13 cellular contexts compared by ENCODE assay signal in the genomic region with DNA sequence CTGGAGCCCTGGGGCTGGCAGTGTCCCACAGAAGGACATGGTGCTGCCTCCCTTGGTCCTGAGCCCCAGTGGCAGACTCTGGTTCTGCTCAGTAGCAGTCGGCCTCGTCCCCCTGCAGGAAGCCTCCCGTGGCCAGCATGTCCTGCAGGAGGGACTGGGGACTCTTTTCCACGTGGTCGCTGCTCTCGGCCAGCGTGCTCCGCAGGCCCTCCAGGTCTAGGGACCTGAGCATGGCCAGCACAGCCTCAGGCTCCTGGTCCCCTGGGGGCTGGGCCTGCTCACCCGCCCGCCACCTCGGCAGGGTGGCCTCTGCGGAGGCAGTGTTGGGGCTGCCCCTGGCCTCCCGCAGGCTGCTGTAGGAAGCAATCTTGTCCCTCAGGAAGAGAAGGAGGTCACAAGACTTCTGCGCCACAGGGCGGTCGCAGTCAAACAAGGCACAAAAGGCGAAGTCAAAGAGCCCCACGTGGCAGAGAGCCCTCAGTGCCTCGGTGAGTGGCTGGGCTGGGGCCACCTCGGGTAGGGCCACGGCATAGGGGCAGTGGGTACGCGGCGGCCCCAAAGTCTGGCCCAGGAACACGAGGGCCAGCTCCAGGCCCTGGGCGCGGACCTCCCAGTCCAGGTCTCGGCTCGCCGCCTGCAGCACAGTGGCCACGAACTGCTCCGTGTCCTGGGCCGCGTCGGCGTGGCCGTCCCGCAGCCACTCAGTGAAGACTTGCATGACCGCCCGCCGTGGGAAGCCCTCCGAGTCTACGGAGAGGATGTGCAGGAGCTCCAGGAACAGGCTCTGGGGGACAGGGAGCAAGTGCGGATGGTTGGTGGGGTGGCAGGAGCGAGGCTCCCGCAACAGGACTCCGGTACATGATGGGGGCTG. TPM values are rescaled to one million over a fixed set of nuclear protein-coding genes. Genes with fewer than 3 reads are reported as not detected.
DNase-seq lines count a peak whose midpoint lies in the region; ATAC-seq, FAIRE-seq and TF ChIP-seq lines count a peak whose summit lies in the region.
"Had no signal": no experiment of that assay in that cellular context is flagged by ENCODE, and none has a peak within 500 bp of the region (broad histone marks: within the 10 kb centered on the region; RNA-seq: fewer than 3 reads in every experiment).

No MANE protein-coding gene starts in this region.

- H3K27ac ChIP-seq in HepG2 (ENCODE audit: extremely low read length, insufficient read depth, low read length) (no peak overlapping the region), upper lobe of left lung (no peak overlapping the region)

- peaks cover 10 to 15% of the 10 kb centered on the region in 2 experiments; a peak in 4 of 5 replicates for H3K36me3 ChIP-seq in HepG2 (replicated peaks in 1 of 2; ENCODE audit: control insufficient read depth in 1 of 2, insufficient read depth in 2 of 2, low read length in 2 of 2)
- H3K36me3 ChIP-seq in upper lobe of left lung = peaks cover 11 to 56% (median 51%) of the 10 kb centered on the region in 4 donors

- no peaks in the 10 kb centered on the region for H4K20me1 ChIP-seq in HepG2 (ENCODE audit: insufficient read depth, low read length)

- no TSS peak for BruUV-seq in HepG2 (replicated peaks; lab: Mats Ljungman, UMichigan)

- no peaks in the 10 kb centered on the region for H3K79me2 ChIP-seq in HepG2 (ENCODE audit: insufficient read depth, low read length)

- in situ Hi-C loops in HepG2 (cut with HindIII; ENCODE audit: extremely low pct_ligation_motif_present, low pct_unique_long_range_greater_than_20kb) = no loop called here

- TF ChIP-seq POLR2A in HepG2 (IDR thresholded peaks at IDR 0.05; ENCODE audit: insufficient read depth in 1 of 2, low read depth in 2 of 2, low read length in 2 of 2) (no peak), upper lobe of left lung (IDR thresholded peaks at IDR 0.05) (no peak)

- CTCF ChIA-PET in activated B cell treated with CpG ODN at 0.5 μM for 24 hours (lab: Charles Lee) = no interaction called here
- CTCF ChIA-PET in HepG2 (lab: Yijun Ruan, JAX; ENCODE audit: low intra/inter-chr PET ratio, low total read pairs) = no interaction called here

- POLR2A ChIA-PET in activated B cell treated with CpG ODN at 0.5 μM for 24 hours (lab: Charles Lee) (interaction anchor here (1.9 kb wide), 1 partner anchor 9 kb away, joined by 6 read pairs; no protein-coding TSS in a partner anchor), HepG2 (lab: Yijun Ruan, JAX) (no interaction called here)

- H3K36me3 Mint-ChIP-seq in activated naive CD4-positive, alpha-beta T cell treated with anti-CD3 and anti-CD28 coated beads, Interleukin-2, amount 50 U/mL, for 72 hours = no peaks in the 10 kb centered on the region
- peaks cover 27% of the 10 kb centered on the region for H3K36me3 Mint-ChIP-seq in activated B cell treated with CpG ODN at 0.5 μM for 24 hours (ENCODE audit: low read depth)
- H3K36me3 Mint-ChIP-seq in osteocyte (ENCODE audit: unreplicated experiment) = peaks cover 8% of the 10 kb centered on the region

- TF ChIP-seq CTCF in activated B cell treated with CpG ODN at 0.5 μM for 24 hours (IDR thresholded peaks at IDR 0.05) (no peak), HepG2 (CRISPR knock-in tag; IDR thresholded peaks at IDR 0.05) (no peak), upper lobe of left lung (IDR thresholded peaks at IDR 0.05) (peak in 2 of 6 experiments; percentile 7 to 12), osteocyte (IDR thresholded peaks at IDR 0.05) (no peak)

- peak; percentile 12 to 17 for ATAC-seq in activated naive CD4-positive, alpha-beta T cell treated with anti-CD3 and anti-CD28 coated beads, Interleukin-2, amount 50 U/mL, for 72 hours
- ATAC-seq in activated B cell treated with CpG ODN at 0.5 μM for 24 hours (ENCODE audit: low read depth) (peak; percentile 46), HepG2 (peak; percentile 52), upper lobe of left lung (ENCODE audit: low FRiP score in 2 of 2) (no peak)

- no peak for TF ChIP-seq RAD21 in HepG2 (CRISPR knock-in tag; IDR thresholded peaks at IDR 0.05)

- FAIRE-seq in HepG2 (lab: Jason Lieb, UNC) = no peak
- FAIRE-seq: D721Med had no signal

- H3K27ac Mint-ChIP-seq in activated naive CD4-positive, alpha-beta T cell treated with anti-CD3 and anti-CD28 coated beads, Interleukin-2, amount 50 U/mL, for 72 hours = no peak overlapping the region
- H3K27ac Mint-ChIP-seq in activated B cell treated with CpG ODN at 0.5 μM for 24 hours (no peak overlapping the region), osteocyte (ENCODE audit: unreplicated experiment) (no peak overlapping the region)

- WGBS in HepG2 (ENCODE audit: low lambda C conversion rate) = 91% methylated on average over 13 of the region's 47 CpGs
- WGBS in upper lobe of left lung, 2 donors = 91 to 92% methylated on average over 19 to 47 of the region's 47 CpGs

- H2AFZ ChIP-seq in HepG2 (ENCODE audit: low read length) = no peak overlapping the region

- H3K27me3 Mint-ChIP-seq in activated B cell treated with CpG ODN at 0.5 μM for 24 hours = no peaks in the 10 kb centered on the region
- H3K27me3 Mint-ChIP-seq in osteocyte (ENCODE audit: unreplicated experiment) = no peaks in the 10 kb centered on the region

- H3K27me3 ChIP-seq in HepG2 (ENCODE audit: control insufficient read depth in 1 of 2, insufficient read depth in 2 of 2, low read length in 2 of 2) = no peaks in the 10 kb centered on the region
- no peaks in the 10 kb centered on the region for H3K27me3 ChIP-seq in upper lobe of left lung

- no peak overlapping the region for H3K4me3 ChIP-seq in HepG2 (replicated peaks in 1 of 3; ENCODE audit: insufficient read depth in 1 of 3, low read depth in 2 of 3, low read length in 3 of 3)
- H3K4me3 ChIP-seq in upper lobe of left lung = no peak overlapping the region

- no peaks in the 10 kb centered on the region for H3K4me1 Mint-ChIP-seq in activated B cell treated with CpG ODN at 0.5 μM for 24 hours
- H3K4me1 Mint-ChIP-seq in osteocyte (ENCODE audit: unreplicated experiment) = no peaks in the 10 kb centered on the region

- intact Hi-C loops in activated B cell treated with CpG ODN at 0.5 μM for 24 hours (cut with micrococcal nuclease) (no loop called here), HepG2 (cut with micrococcal nuclease; ENCODE audit: unreplicated experiment) (no loop called here)

- H3K9me3 Mint-ChIP-seq in activated naive CD4-positive, alpha-beta T cell treated with anti-CD3 and anti-CD28 coated beads, Interleukin-2, amount 50 U/mL, for 72 hours = no peaks in the 10 kb centered on the region
- no peaks in the 10 kb centered on the region for H3K9me3 Mint-ChIP-seq in activated B cell treated with CpG ODN at 0.5 μM for 24 hours
- no peaks in the 10 kb centered on the region for H3K9me3 Mint-ChIP-seq in osteocyte (ENCODE audit: unreplicated experiment)

- DNase-seq in activated naive CD4-positive, alpha-beta T cell treated with anti-CD3 and anti-CD28 coated beads, Interleukin-2, amount 50 U/mL, for 72 hours (ENCODE audit: low spot score in 2 of 2) = peak in 1 of 2 donors; percentile 55
- DNase-seq in activated naive CD4-positive, alpha-beta T cell (lab: John Stamatoyannopoulos, UW) = no peak
- no peak for DNase-seq in activated B cell treated with CpG ODN at 0.5 μM for 24 hours
- no peak for DNase-seq in HepG2 (ENCODE audit: low spot score)
- DNase-seq in upper lobe of left lung = peak; percentile 18 to 83
- DNase-seq in HCEC 1CT = no peak
- DNase-seq in NCI-H1105 (lab: John Stamatoyannopoulos, UW) = no peak
- no peak for DNase-seq in osteocyte (ENCODE audit: extremely low spot score, unreplicated experiment)
- DNase-seq: ACHN; activated CD4-positive, CD25-positive, alpha-beta regulatory T cell treated with anti-CD3 and anti-CD28 coated beads, Interleukin-2, amount 50 U/mL, for 72 hours; anterior cingulate cortex; foreskin fibroblast had no signal

- H3K4me3 Mint-ChIP-seq in activated B cell treated with CpG ODN at 0.5 μM for 24 hours (no peak overlapping the region), osteocyte (ENCODE audit: unreplicated experiment) (no peak overlapping the region)

- H3K4me1 ChIP-seq in HepG2 (ENCODE audit: insufficient read depth, low read length) = no peaks in the 10 kb centered on the region
- H3K4me1 ChIP-seq in upper lobe of left lung = no peaks in the 10 kb centered on the region

- H3K9me3 ChIP-seq in HepG2 (ENCODE audit: low read length) = no peaks in the 10 kb centered on the region
- no peaks in the 10 kb centered on the region for H3K9me3 ChIP-seq in upper lobe of left lung

- no peak overlapping the region for H3K4me2 ChIP-seq in HepG2 (ENCODE audit: low read depth, low read length)

- no peak overlapping the region for H3K9ac ChIP-seq in HepG2 (ENCODE audit: insufficient read depth, low read depth, low read length)

- TF ChIP-seq EP300 in HepG2 (IDR thresholded peaks at IDR 0.05; ENCODE audit: low read depth in 2 of 2, low read length in 2 of 2) (no peak), HepG2 (CRISPR knock-in tag; IDR thresholded peaks at IDR 0.05; ENCODE audit: borderline replicate concordance) (no peak), upper lobe of left lung (IDR thresholded peaks at IDR 0.05) (no peak)

RNA-seq across cellular contexts. Expression of a gene that starts 17.1 kb away (rescaled TPM):
- total RNA-seq in activated naive CD4-positive, alpha-beta T cell treated with anti-CD3 and anti-CD28 coated beads, Interleukin-2, amount 50 U/mL, for 72 hours = 10 to 100 TPM; 26.5 to 37.5 TPM
- 29.6 and 31.7 TPM in 2 replicates for total RNA-seq in activated B cell treated with CpG ODN at 0.5 μM for 24 hours
- 16.7 and 20.3 TPM in 2 replicates for total RNA-seq in HepG2 (2016; rRNA removed; fragmentation: Illumina TruSeq; extraction: Trizol)
- total RNA-seq in HepG2 (2016; cell fraction: cytosol; rRNA removed; fragmentation: Illumina TruSeq; extraction: Trizol; ENCODE audit: low read depth) = 3.4 and 3.6 TPM in 2 replicates
- 13.2 and 21.6 TPM in 2 replicates for total RNA-seq in HepG2 (2016; cell fraction: insoluble cytoplasmic fraction; rRNA removed; fragmentation: Illumina TruSeq; extraction: Trizol)
- 6.7 and 7.9 TPM in 2 replicates for total RNA-seq in HepG2 (2016; cell fraction: membrane; rRNA removed; fragmentation: Illumina TruSeq; extraction: Trizol)
- total RNA-seq in HepG2 (2016; cell fraction: nucleus; rRNA removed; fragmentation: Illumina TruSeq; extraction: Trizol) = 18.7 and 21.1 TPM in 2 replicates
- polyA plus RNA-seq in HepG2 (2011; rRNA removed) = 10.2 and 14.6 TPM in 2 replicates
- 5.0 and 10.7 TPM in 2 replicates for polyA plus RNA-seq in HepG2 (2011; cell fraction: cytosol; rRNA removed)
- polyA plus RNA-seq in HepG2 (2011; cell fraction: nucleus; rRNA removed) = 126 and 171 TPM in 2 replicates
- polyA plus RNA-seq in HepG2 (2012) = 10.2 and 14.9 TPM in 2 replicates
- polyA plus RNA-seq in HepG2 (2016; cell fraction: cytosol; fragmentation: Illumina TruSeq; extraction: Trizol; ENCODE audit: low read depth) = 1.2 and 1.3 TPM in 2 replicates
- polyA plus RNA-seq in HepG2 (2016; cell fraction: insoluble cytoplasmic fraction; fragmentation: Illumina TruSeq; extraction: Trizol; ENCODE audit: low read depth) = 10.1 and 12.8 TPM in 2 replicates
- 3.8 and 4.4 TPM in 2 replicates for polyA plus RNA-seq in HepG2 (2016; cell fraction: membrane; fragmentation: Illumina TruSeq; extraction: Trizol; ENCODE audit: low read depth)
- 43.7 and 48.3 TPM in 2 replicates for polyA plus RNA-seq in HepG2 (2016; cell fraction: nucleus; fragmentation: Illumina TruSeq; extraction: Trizol; ENCODE audit: insufficient read depth, low read depth)
- 16.2 and 23.5 TPM in 2 replicates for polyA minus RNA-seq in HepG2 (2011; rRNA and poly(A)+ RNA removed; ENCODE audit: low replicate concordance)
- 7.9 and 8.9 TPM in 2 replicates for polyA minus RNA-seq in HepG2 (2011; cell fraction: cytosol; rRNA and poly(A)+ RNA removed)
- 10.3 and 10.4 TPM in 2 replicates for polyA minus RNA-seq in HepG2 (2011; cell fraction: nucleus; rRNA and poly(A)+ RNA removed)
- total RNA-seq in upper lobe of left lung = 10 to 100 TPM; 23.9 to 68.3 (median 31.0) TPM
- total RNA-seq in osteocyte = 27.8 and 29.4 TPM in 2 replicates

RNA-seq across cellular contexts. Expression of a gene that starts 18.6 kb away (rescaled TPM):
- 10 to 100 TPM; 17.8 to 21.1 TPM for total RNA-seq in activated naive CD4-positive, alpha-beta T cell treated with anti-CD3 and anti-CD28 coated beads, Interleukin-2, amount 50 U/mL, for 72 hours
- total RNA-seq in activated B cell treated with CpG ODN at 0.5 μM for 24 hours = 87.4 and 95.8 TPM in 2 replicates
- 0.44 TPM in 1 of 2 replicates, not detected in the other for total RNA-seq in HepG2 (2016; rRNA removed; fragmentation: Illumina TruSeq; extraction: Trizol)
- total RNA-seq in HepG2 (2016; cell fraction: cytosol; rRNA removed; fragmentation: Illumina TruSeq; extraction: Trizol; ENCODE audit: low read depth) = not detected in 2 replicates
- total RNA-seq in HepG2 (2016; cell fraction: insoluble cytoplasmic fraction; rRNA removed; fragmentation: Illumina TruSeq; extraction: Trizol) = 0.18 and 0.80 TPM in 2 replicates
- 0.22 and 0.24 TPM in 2 replicates for total RNA-seq in HepG2 (2016; cell fraction: membrane; rRNA removed; fragmentation: Illumina TruSeq; extraction: Trizol)
- 0.19 and 0.81 TPM in 2 replicates for total RNA-seq in HepG2 (2016; cell fraction: nucleus; rRNA removed; fragmentation: Illumina TruSeq; extraction: Trizol)
- 1.5 and 1.6 TPM in 2 replicates for polyA plus RNA-seq in HepG2 (2011; rRNA removed)
- polyA plus RNA-seq in HepG2 (2011; cell fraction: cytosol; rRNA removed) = 1.1 and 2.1 TPM in 2 replicates
- 3.6 and 4.6 TPM in 2 replicates for polyA plus RNA-seq in HepG2 (2011; cell fraction: nucleus; rRNA removed)
- 0.72 and 1.2 TPM in 2 replicates for polyA plus RNA-seq in HepG2 (2012)
- 0.07 and 0.11 TPM in 2 replicates for polyA plus RNA-seq in HepG2 (2016; cell fraction: cytosol; fragmentation: Illumina TruSeq; extraction: Trizol; ENCODE audit: low read depth)
- polyA plus RNA-seq in HepG2 (2016; cell fraction: insoluble cytoplasmic fraction; fragmentation: Illumina TruSeq; extraction: Trizol; ENCODE audit: low read depth) = 0.16 TPM in 1 of 2 replicates, not detected in the other
- polyA plus RNA-seq in HepG2 (2016; cell fraction: membrane; fragmentation: Illumina TruSeq; extraction: Trizol; ENCODE audit: low read depth) = 0.12 and 0.18 TPM in 2 replicates
- polyA plus RNA-seq in HepG2 (2016; cell fraction: nucleus; fragmentation: Illumina TruSeq; extraction: Trizol; ENCODE audit: insufficient read depth, low read depth) = 0.70 and 1.00 TPM in 2 replicates
- 3.4 and 11.1 TPM in 2 replicates for polyA minus RNA-seq in HepG2 (2011; rRNA and poly(A)+ RNA removed; ENCODE audit: low replicate concordance)
- polyA minus RNA-seq in HepG2 (2011; cell fraction: cytosol; rRNA and poly(A)+ RNA removed) = 1.5 TPM in 2 replicates
- 2.4 and 4.6 TPM in 2 replicates for polyA minus RNA-seq in HepG2 (2011; cell fraction: nucleus; rRNA and poly(A)+ RNA removed)
- 10 to 100 TPM; 30.6 to 62.9 (median 45.2) TPM for total RNA-seq in upper lobe of left lung
- total RNA-seq in osteocyte = 20.8 and 23.3 TPM in 2 replicates

RNA-seq across cellular contexts. Expression of a gene that starts 20.6 kb away (rescaled TPM):
- 1 to 10 TPM; 7.3 to 9.5 TPM for total RNA-seq in activated naive CD4-positive, alpha-beta T cell treated with anti-CD3 and anti-CD28 coated beads, Interleukin-2, amount 50 U/mL, for 72 hours
- total RNA-seq in activated B cell treated with CpG ODN at 0.5 μM for 24 hours = 7.5 and 7.7 TPM in 2 replicates
- 2.5 and 3.0 TPM in 2 replicates for total RNA-seq in HepG2 (2016; rRNA removed; fragmentation: Illumina TruSeq; extraction: Trizol)
- total RNA-seq in HepG2 (2016; cell fraction: cytosol; rRNA removed; fragmentation: Illumina TruSeq; extraction: Trizol; ENCODE audit: low read depth) = 1.8 and 2.7 TPM in 2 replicates
- total RNA-seq in HepG2 (2016; cell fraction: insoluble cytoplasmic fraction; rRNA removed; fragmentation: Illumina TruSeq; extraction: Trizol) = 1.6 and 2.7 TPM in 2 replicates
- total RNA-seq in HepG2 (2016; cell fraction: membrane; rRNA removed; fragmentation: Illumina TruSeq; extraction: Trizol) = 3.0 and 4.1 TPM in 2 replicates
- total RNA-seq in HepG2 (2016; cell fraction: nucleus; rRNA removed; fragmentation: Illumina TruSeq; extraction: Trizol) = 2.9 and 4.3 TPM in 2 replicates
- 1.5 and 1.7 TPM in 2 replicates for polyA plus RNA-seq in HepG2 (2011; rRNA removed)
- polyA plus RNA-seq in HepG2 (2011; cell fraction: cytosol; rRNA removed) = 0.54 and 0.68 TPM in 2 replicates
- 4.0 and 6.8 TPM in 2 replicates for polyA plus RNA-seq in HepG2 (2011; cell fraction: nucleus; rRNA removed)
- polyA plus RNA-seq in HepG2 (2012) = 0.59 and 0.83 TPM in 2 replicates
- 2.5 and 2.6 TPM in 2 replicates for polyA plus RNA-seq in HepG2 (2016; cell fraction: cytosol; fragmentation: Illumina TruSeq; extraction: Trizol; ENCODE audit: low read depth)
- polyA plus RNA-seq in HepG2 (2016; cell fraction: insoluble cytoplasmic fraction; fragmentation: Illumina TruSeq; extraction: Trizol; ENCODE audit: low read depth) = 2.2 and 3.8 TPM in 2 replicates
- 3.3 and 3.7 TPM in 2 replicates for polyA plus RNA-seq in HepG2 (2016; cell fraction: membrane; fragmentation: Illumina TruSeq; extraction: Trizol; ENCODE audit: low read depth)
- 6.7 and 9.8 TPM in 2 replicates for polyA plus RNA-seq in HepG2 (2016; cell fraction: nucleus; fragmentation: Illumina TruSeq; extraction: Trizol; ENCODE audit: insufficient read depth, low read depth)
- 0.62 and 22.8 TPM in 2 replicates for polyA minus RNA-seq in HepG2 (2011; rRNA and poly(A)+ RNA removed; ENCODE audit: low replicate concordance)
- polyA minus RNA-seq in HepG2 (2011; cell fraction: cytosol; rRNA and poly(A)+ RNA removed) = 0.62 and 1.5 TPM in 2 replicates
- 1.5 and 2.2 TPM in 2 replicates for polyA minus RNA-seq in HepG2 (2011; cell fraction: nucleus; rRNA and poly(A)+ RNA removed)
- total RNA-seq in upper lobe of left lung = 10 to 100 TPM; 18.0 to 51.3 (median 23.9) TPM
- 17.0 and 22.1 TPM in 2 replicates for total RNA-seq in osteocyte

Comparison
In these comparisons a context has a peak if more than half of its experiments do, and no peak if none do; other contexts are left out.
1. ATAC-seq: peak in activated naive CD4-positive, alpha-beta T cell treated with anti-CD3 and anti-CD28 coated beads, Interleukin-2, amount 50 U/mL, for 72 hours (2 of 2), activated B cell treated with CpG ODN at 0.5 μM for 24 hours (single experiment) and HepG2 (single experiment); none in upper lobe of left lung (0 of 2).
2. DNase-seq: peak in upper lobe of left lung (2 of 2); none in activated naive CD4-positive, alpha-beta T cell (0 of 4), activated B cell treated with CpG ODN at 0.5 μM for 24 hours (single experiment), HepG2 (single experiment), HCEC 1CT (single experiment), NCI-H1105 (single experiment) and osteocyte (single experiment).
3. RNA of a gene that starts 18.6 kb away (total RNA-seq): 87.4 to 95.8 TPM in activated B cell treated with CpG ODN at 0.5 μM for 24 hours, 30.6 to 62.9 TPM in upper lobe of left lung, 20.8 to 23.3 TPM in osteocyte and 17.8 to 21.1 TPM in activated naive CD4-positive, alpha-beta T cell treated with anti-CD3 and anti-CD28 coated beads, Interleukin-2, amount 50 U/mL, for 72 hours; 0.18 to 0.81 TPM in HepG2; every median in the first group is over 10 times any median in the second.